ENCODE assay signal across 8 cellular contexts in the genomic region with DNA sequence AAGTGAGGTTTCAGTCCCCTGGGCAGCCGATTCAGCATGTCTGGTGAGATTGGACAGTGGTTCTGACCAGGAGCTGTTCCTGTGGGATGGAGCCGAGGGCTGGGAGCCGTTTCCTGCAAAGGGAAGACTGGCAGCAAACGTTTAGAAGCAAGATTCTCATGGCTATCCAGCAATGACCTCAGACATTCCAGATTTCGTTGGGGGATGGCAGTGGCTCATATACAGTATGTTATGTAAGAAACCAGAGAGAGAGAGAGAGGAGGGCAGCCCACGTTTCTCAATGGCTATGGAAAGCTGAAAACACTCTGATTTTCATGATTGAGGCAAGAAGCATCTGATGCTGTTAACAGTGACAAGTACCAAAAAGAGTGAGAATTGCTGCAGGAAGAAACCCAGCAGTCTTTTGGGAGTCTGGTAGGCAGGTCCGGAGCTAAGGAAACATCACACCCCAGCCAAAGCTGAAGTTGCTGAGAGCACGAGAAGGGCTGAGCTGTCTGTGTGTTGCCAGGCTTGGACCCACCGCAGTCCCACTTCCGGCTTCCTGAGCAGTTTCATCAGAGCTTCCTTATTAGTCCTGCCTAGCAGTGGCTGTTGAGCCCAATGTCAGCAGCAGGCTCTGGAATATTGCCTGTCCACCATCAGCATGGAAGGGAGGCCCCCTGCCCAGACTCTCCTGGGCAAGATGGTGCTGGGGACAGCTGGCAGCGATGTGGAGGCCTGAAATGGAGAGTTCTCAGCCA. TPM values are rescaled to one million over a fixed set of nuclear protein-coding genes. Genes with fewer than 3 reads are reported as not detected.
DNase-seq lines count a peak whose midpoint lies in the region; ATAC-seq, FAIRE-seq and TF ChIP-seq lines count a peak whose summit lies in the region.

No MANE protein-coding gene starts in this region.

- H3K4me1 ChIP-seq in GM12878 (ENCODE audit: control insufficient read depth, insufficient read depth, low read length) (no peaks in the 10 kb centered on the region), right lobe of liver (no peaks in the 10 kb centered on the region)

- H3K9me3 ChIP-seq in GM12878 (replicated peaks; ENCODE audit: control insufficient read depth, insufficient read depth, low read length) (no peaks in the 10 kb centered on the region), right lobe of liver (no peaks in the 10 kb centered on the region)

- no TSS peak for BruUV-seq in GM12878 (replicated peaks; lab: Mats Ljungman, UMichigan)

- H3K27me3 ChIP-seq in GM12878 (replicated peaks in 1 of 2; ENCODE audit: control insufficient read depth in 2 of 2, insufficient read depth in 2 of 2, low read length in 1 of 2) (no peaks in the 10 kb centered on the region), right lobe of liver (no peaks in the 10 kb centered on the region)

- H3K9ac ChIP-seq in GM12878 (ENCODE audit: control insufficient read depth, insufficient read depth, low read length): no peak overlapping the region

- no peak for TF ChIP-seq EP300 in GM12878 (IDR thresholded peaks at IDR 0.05; ENCODE audit: borderline replicate concordance in 1 of 2, control insufficient read depth in 1 of 2, low read depth in 2 of 2, low read length in 2 of 2)

- intact Hi-C loops in GM12878 (cut with micrococcal nuclease; ENCODE audit: unreplicated experiment): no loop called here
- intact Hi-C loops in right lobe of liver (cut with DNase I): no loop called here

- no peaks in the 10 kb centered on the region for H3K79me2 ChIP-seq in GM12878 (ENCODE audit: control insufficient read depth, insufficient read depth, low read length)

- POLR2A ChIA-PET in GM12878 (lab: Charles Lee): no interaction called here

- no peak overlapping the region for H3K27ac ChIP-seq in GM12878 (ENCODE audit: control insufficient read depth, insufficient read depth)
- H3K27ac ChIP-seq in right lobe of liver: no peak overlapping the region

- no peaks in the 10 kb centered on the region for H4K20me1 ChIP-seq in GM12878 (ENCODE audit: control insufficient read depth, insufficient read depth)

- 13% methylated on average over 11 of the region's 11 CpGs for WGBS in GM12878 (ENCODE audit: insufficient coverage, insufficient replicate concordance, low lambda C conversion rate, missing lambda C conversion rate)
- 16% methylated on average over 8 of the region's 11 CpGs for WGBS in right lobe of liver (ENCODE audit: insufficient coverage, low coverage, low lambda C conversion rate, missing lambda C conversion rate)

- H3K36me3 ChIP-seq in GM12878 (ENCODE audit: control insufficient read depth in 2 of 2, insufficient read depth in 2 of 2, low read length in 1 of 2) (no peaks in the 10 kb centered on the region), right lobe of liver (no peaks in the 10 kb centered on the region)

- H3K4me3 ChIP-seq in GM12878 (no peak overlapping the region), right lobe of liver (no peak overlapping the region)

- RAD21 ChIA-PET in GM12878 (lab: Charles Lee; ENCODE audit: unreplicated experiment): interaction anchor here (1.7 kb wide), 1 partner anchor 225 kb away, joined by 6 read pairs; a partner anchor contains a TSS

- SMC1A ChIA-PET in GM12878 (lab: Charles Lee; ENCODE audit: uncharacterized antibody, unreplicated experiment): interaction anchor here (1.0 kb wide), 1 partner anchor 17 kb away, joined by 3 read pairs; no protein-coding TSS in a partner anchor

- no peak overlapping the region; the same call in 1 of the 2 replicates for H3K4me2 ChIP-seq in GM12878 (ENCODE audit: control insufficient read depth, insufficient read depth)

- ATAC-seq in GM12878 (peak; percentile 54), right lobe of liver (peak; percentile 66 to 75 (median 74)), GM18907 (IDR thresholded peaks at IDR 0.05; ENCODE audit: unreplicated experiment) (no peak), HG03521 (IDR thresholded peaks at IDR 0.05; ENCODE audit: unreplicated experiment) (no peak)

- FAIRE-seq in GM12878 (lab: Jason Lieb, UNC): no peak
- FAIRE-seq in GM19239 (lab: Jason Lieb, UNC): no peak

- TF ChIP-seq CTCF in GM12878 (IDR thresholded peaks at IDR 0.05 in 2 of 3, conservative IDR thresholded peaks at IDR 0.05 in 1 of 3; ENCODE audit: control insufficient read depth in 2 of 3, extremely low read depth in 1 of 3, insufficient read depth in 1 of 3, low read depth in 3 of 3, low read length in 3 of 3) (no peak), right lobe of liver (IDR thresholded peaks at IDR 0.05) (no peak)

- DNase-seq in AG08395 (ENCODE audit: low spot score) (peak; percentile 96), KG1 (lab: John Stamatoyannopoulos, UW) (peak; percentile 36), GM12878 (ENCODE audit: low read depth, low spot score) (no peak), right lobe of liver (no peak), ureter (ENCODE audit: low spot score) (peak; percentile 67), GM19239 (ENCODE audit: insufficient read length, low spot score) (no peak)

- TF ChIP-seq POLR2A in GM12878 (IDR thresholded peaks at IDR 0.05; ENCODE audit: low read depth, low read length): no peak
- TF ChIP-seq POLR2A in right lobe of liver (IDR thresholded peaks at IDR 0.05): no peak

- CTCF ChIA-PET in GM12878 (lab: Yijun Ruan, JAX): interaction anchor here (1.3 to 3.7 kb wide), 3 partner anchors 10 to 225 kb away, joined by 3 to 15 read pairs (median 5); a partner anchor contains a TSS

- peak overlapping the region; percentile 28; the same call in 1 of the 2 replicates for H2AFZ ChIP-seq in GM12878 (ENCODE audit: control insufficient read depth, low read depth, low read length)

- in situ Hi-C loops in GM12878 (cut with MboI): no loop called here

- TF ChIP-seq RAD21 in GM12878 (IDR thresholded peaks at IDR 0.05; ENCODE audit: insufficient read depth, low read depth, low read length): no peak

TF ChIP-seq in GM12878, 131 proteins besides CTCF, POLR2A, EP300 and RAD21:
- TF ChIP-seq BCL11A (IDR thresholded peaks at IDR 0.05; ENCODE audit: low read depth, low read length) (no peak), SRF (IDR thresholded peaks at IDR 0.05; ENCODE audit: low read depth in 2 of 2, low read length in 2 of 2) (no peak), NFXL1 (IDR thresholded peaks at IDR 0.05; ENCODE audit: borderline replicate concordance) (no peak), FOS (IDR thresholded peaks at IDR 0.05; ENCODE audit: borderline replicate concordance, extremely low read depth, insufficient read length) (no peak), BMI1 (IDR thresholded peaks at IDR 0.05; ENCODE audit: borderline replicate concordance) (no peak)

RNA-seq across cellular contexts. Expression of a gene that starts 25.5 kb away (rescaled TPM):
- 402 and 419 TPM in 2 replicates for total RNA-seq in GM12878 (2013; cell fraction: nucleolus; rRNA removed)
- total RNA-seq in GM12878 (2014; rRNA removed) (23.2 and 35.9 TPM in 2 replicates), GM12878 (2014; rRNA removed; fragmentation: Illumina TruSeq; extraction: Trizol) (34.7 and 35.5 TPM in 2 replicates), GM12878 (2021) (27.6 and 29.3 TPM in 2 replicates), right lobe of liver (10 to 100 TPM; 20.4 to 24.5 (median 21.3) TPM), ureter (86.4 TPM)
- polyA plus RNA-seq in GM12878 (2011; ENCODE audit: low read depth): 11.3 TPM
- polyA plus RNA-seq in GM12878 (2011; rRNA removed) (32.7 and 50.5 TPM in 2 replicates), GM12878 (2014; fragmentation: Illumina TruSeq; extraction: Trizol) (18.4 and 24.1 TPM in 2 replicates), GM12878 (2014; fragmentation: Nextera tagmentation; extraction: Ambion mirVana) (10 to 100 TPM in 1 of 2 experiments, 1 to 10 TPM in 1; 8.9 to 11.4 TPM), GM12878 (2014; rRNA removed) (14.5 and 17.5 TPM in 2 replicates), GM12878 (2016; fragmentation: Nextera tagmentation; extraction: Ambion mirVana) (10 to 100 TPM; 18.7 to 23.9 TPM)
- polyA plus RNA-seq in GM12878 (2011; cell fraction: cytosol; rRNA removed): 11.0 and 12.0 TPM in 2 replicates
- polyA plus RNA-seq in GM12878 (2011; cell fraction: nucleus; rRNA removed): 72.5 and 77.4 TPM in 2 replicates
- polyA plus RNA-seq in GM12878 (2012): 12.1 and 13.5 TPM in 2 replicates
- polyA minus RNA-seq in GM12878 (2011; rRNA and poly(A)+ RNA removed): 72.2 and 93.0 TPM in 2 replicates
- polyA minus RNA-seq in GM12878 (2011; cell fraction: cytosol; rRNA and poly(A)+ RNA removed): 13.5 and 15.2 TPM in 2 replicates
- polyA minus RNA-seq in GM12878 (2011; cell fraction: nucleus; rRNA and poly(A)+ RNA removed): 135 and 225 TPM in 2 replicates

Comparison
In these comparisons a context has a peak if more than half of its experiments do, and no peak if none do; other contexts are left out.
1. DNase-seq: peak in AG08395 (single experiment), KG1 (single experiment) and ureter (single experiment); none in GM12878 (single experiment), right lobe of liver (0 of 3) and GM19239 (single experiment).
2. ATAC-seq: peak in GM12878 (single experiment) and right lobe of liver (4 of 4); none in GM18907 (single experiment) and HG03521 (single experiment).